In the genomic region with DNA sequence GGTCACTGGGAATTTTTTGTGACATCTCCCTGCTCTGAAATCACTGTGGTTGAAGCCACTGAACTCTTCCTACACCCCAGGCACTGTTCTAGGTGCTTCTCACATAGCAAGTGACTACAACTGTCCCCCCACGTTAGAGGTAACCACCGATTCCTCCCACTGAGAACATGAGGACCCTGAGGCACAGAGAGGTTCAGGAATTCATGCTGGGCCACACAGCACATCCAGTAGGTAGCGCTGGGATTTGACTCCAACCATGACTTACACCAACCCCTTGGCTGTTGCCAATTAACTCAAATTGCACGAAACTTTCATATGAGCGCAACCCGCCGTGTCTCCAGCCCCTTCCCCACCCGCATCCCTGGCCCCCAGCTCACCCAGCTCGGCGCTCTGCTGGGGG, we compare ENCODE assay signal across 1 cellular context.
TF ChIP-seq lines count a peak whose summit lies in the region.

No MANE protein-coding gene starts in this region.

TF ChIP-seq in K562, 482 proteins besides CTCF, POLR2A, EP300 and RAD21 (continued from another document):
- no peak for TF ChIP-seq MXD1 (CRISPR knock-in tag; IDR thresholded peaks at IDR 0.05; ENCODE audit: borderline replicate concordance, poor library complexity, severe bottlenecking)
- no peak for TF ChIP-seq KAT8 (IDR thresholded peaks at IDR 0.05; ENCODE audit: low read depth)
